ENCODE assay signal across 20 cellular contexts in the genomic region with DNA sequence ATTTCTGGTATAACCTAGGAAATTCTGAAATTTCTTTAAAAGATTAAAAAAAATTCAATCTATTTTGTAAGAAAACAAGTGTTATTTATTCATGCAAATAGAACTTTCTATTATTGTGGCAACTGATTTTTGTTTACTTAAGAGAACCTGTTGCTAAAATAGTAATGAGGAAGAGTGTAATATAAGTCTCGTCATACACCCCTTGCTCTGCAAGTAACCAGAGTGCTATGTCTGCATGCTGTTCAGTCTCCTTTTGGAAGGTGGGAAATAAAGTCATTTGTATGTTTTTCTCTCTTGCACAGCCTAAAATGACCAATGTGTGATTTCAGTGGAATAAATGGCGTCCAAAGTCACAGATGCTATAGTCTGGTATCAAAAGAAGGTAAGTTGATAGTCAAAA.
"Had no signal": no experiment of that assay in that cellular context is flagged by ENCODE, and none has a peak within 500 bp of the region (broad histone marks: within the 10 kb centered on the region; RNA-seq: fewer than 3 reads in every experiment).

No MANE protein-coding gene starts in this region.

- H3K9me3 ChIP-seq: body of pancreas, colonic mucosa, lower lobe of right lung, transverse colon, uterus had no signal

- H3K27me3 Mint-ChIP-seq: activated CD4-positive, alpha-beta memory T cell treated with anti-CD3 and anti-CD28 coated beads, Interleukin-2, amount 10 ng/mL, durations not matched to agents 7 days and 5 days; activated CD8-positive, alpha-beta memory T cell treated with anti-CD3 and anti-CD28 coated beads, Interleukin-2, amount 10 ng/mL, durations not matched to agents 7 days and 5 days; stimulated activated naive CD8-positive, alpha-beta T cell treated with anti-CD3 and anti-CD28 coated beads, Interleukin-15, Interleukin-2, amounts not matched to agents 100 ng/mL and 50 ng/mL, for 24 hours had no signal

- DNase-seq: activated CD4-positive, alpha-beta memory T cell treated with anti-CD3 and anti-CD28 coated beads, Interleukin-2, amount 10 ng/mL, durations not matched to agents 7 days and 5 days; activated CD4-positive, alpha-beta T cell treated with anti-CD3 and anti-CD28 coated beads for 48 hours; activated CD4-positive, CD25-positive, alpha-beta regulatory T cell; activated CD8-positive, alpha-beta memory T cell treated with anti-CD3 and anti-CD28 coated beads, Interleukin-2, amount 10 ng/mL, durations not matched to agents 7 days and 5 days; activated naive CD4-positive, alpha-beta T cell treated with Interleukin-2 at 50 U/mL for 16 hours; body of pancreas; colonic mucosa; foreskin keratinocyte; head of caudate nucleus; lower lobe of right lung; midbrain; occipital lobe; stimulated activated CD4-positive, alpha-beta T cell treated with anti-CD3 and anti-CD28 coated beads, Interleukin-12 subunit alpha, Interleukin-12 subunit beta, amount 100 ng/mL, for 4 hours; stimulated activated CD4-positive, alpha-beta T cell treated with anti-CD3 and anti-CD28 coated beads, Interleukin-1b, Interleukin-23, amount 100 ng/mL, for 48 hours; stimulated activated CD8-positive, alpha-beta memory T cell treated with anti-CD3 and anti-CD28 coated beads, Interleukin-4, amount 100 ng/mL, for 48 hours; T-helper 9 cell; transverse colon; uterus had no signal

- H3K4me3 ChIP-seq: body of pancreas, colonic mucosa, lower lobe of right lung, transverse colon, uterus had no signal

- H3K27ac ChIP-seq: body of pancreas, colonic mucosa, foreskin keratinocyte, lower lobe of right lung, transverse colon, uterus had no signal

- H3K36me3 ChIP-seq: colonic mucosa, lower lobe of right lung, transverse colon, uterus had no signal

- H3K9me3 Mint-ChIP-seq: activated CD4-positive, alpha-beta memory T cell treated with anti-CD3 and anti-CD28 coated beads, Interleukin-2, amount 10 ng/mL, durations not matched to agents 7 days and 5 days; stimulated activated naive CD8-positive, alpha-beta T cell treated with anti-CD3 and anti-CD28 coated beads, Interleukin-15, Interleukin-2, amounts not matched to agents 100 ng/mL and 50 ng/mL, for 24 hours had no signal

- FAIRE-seq: keratinocyte had no signal

- H3K4me3 Mint-ChIP-seq: activated CD4-positive, alpha-beta memory T cell treated with anti-CD3 and anti-CD28 coated beads, Interleukin-2, amount 10 ng/mL, durations not matched to agents 7 days and 5 days; activated CD8-positive, alpha-beta memory T cell treated with anti-CD3 and anti-CD28 coated beads, Interleukin-2, amount 10 ng/mL, durations not matched to agents 7 days and 5 days; stimulated activated naive CD8-positive, alpha-beta T cell treated with anti-CD3 and anti-CD28 coated beads, Interleukin-15, Interleukin-2, amounts not matched to agents 100 ng/mL and 50 ng/mL, for 24 hours had no signal

- H3K27ac Mint-ChIP-seq: activated CD4-positive, alpha-beta memory T cell treated with anti-CD3 and anti-CD28 coated beads, Interleukin-2, amount 10 ng/mL, durations not matched to agents 7 days and 5 days; activated CD8-positive, alpha-beta memory T cell treated with anti-CD3 and anti-CD28 coated beads, Interleukin-2, amount 10 ng/mL, durations not matched to agents 7 days and 5 days; stimulated activated naive CD8-positive, alpha-beta T cell treated with anti-CD3 and anti-CD28 coated beads, Interleukin-15, Interleukin-2, amounts not matched to agents 100 ng/mL and 50 ng/mL, for 24 hours had no signal

- H3K4me1 ChIP-seq: colonic mucosa, uterus had no signal

- H3K27me3 ChIP-seq: body of pancreas, colonic mucosa, foreskin keratinocyte, transverse colon, uterus had no signal

- ATAC-seq: activated CD8-positive, alpha-beta memory T cell treated with anti-CD3 and anti-CD28 coated beads, Interleukin-2, amount 10 ng/mL, durations not matched to agents 7 days and 5 days; body of pancreas; foreskin keratinocyte; lower lobe of right lung had no signal
